8 cellular contexts compared by ENCODE assay signal in genomic region chr11:117145393-117145761, GRCh38. TPM values are rescaled to one million over a fixed set of nuclear protein-coding genes. Genes with fewer than 3 reads are reported as not detected.
A peak's percentile ranks its signal among the peaks of the same experiment; 100 is the strongest.
DNase-seq lines count a peak whose midpoint lies in the region; ATAC-seq and TF ChIP-seq lines count a peak whose summit lies in the region.

No MANE protein-coding gene starts in this region.

- H3K27ac Mint-ChIP-seq in Calu3 (ENCODE audit: unreplicated experiment), result peak overlapping the region; percentile 92

- CTCF ChIA-PET in Calu3 (lab: Charles Lee), result interaction anchor here (0.6 to 1.7 kb wide), 2 partner anchors 12 to 15 kb away, joined by 3 to 4 read pairs; no protein-coding TSS in a partner anchor

- WGBS in prostate gland, result 4% methylated on average over 5 of the region's 5 CpGs

- H3K9me3 Mint-ChIP-seq in Calu3 (ENCODE audit: low read depth, unreplicated experiment), result no peaks in the 10 kb centered on the region

- H3K27me3 ChIP-seq in HUES48 (ENCODE audit: control insufficient read depth, insufficient read depth, low read length) (no peaks in the 10 kb centered on the region), WERI-Rb-1 (ENCODE audit: insufficient read depth, low read depth, severe bottlenecking) (no peaks in the 10 kb centered on the region), foreskin keratinocyte (no peaks in the 10 kb centered on the region), prostate gland (replicated peaks; ENCODE audit: insufficient read depth) (no peaks in the 10 kb centered on the region)

- ATAC-seq in foreskin keratinocyte (peak; percentile 16), GM18873 (IDR thresholded peaks at IDR 0.05; ENCODE audit: low FRiP score, unreplicated experiment) (no peak)

- H3K36me3 ChIP-seq in HUES48 (ENCODE audit: control insufficient read depth, insufficient read depth, low read length) (peaks cover 36% of the 10 kb centered on the region), WERI-Rb-1 (peaks cover 32% of the 10 kb centered on the region), prostate gland (no peaks in the 10 kb centered on the region)

- H3K4me1 Mint-ChIP-seq in Calu3 (ENCODE audit: low read depth, unreplicated experiment), result no peaks in the 10 kb centered on the region

- intact Hi-C loops in Calu3 (cut with micrococcal nuclease; ENCODE audit: unreplicated experiment) (no loop called here), prostate gland (cut with DNase I) (no loop called here)

- TF ChIP-seq CTCF in Calu3 (IDR thresholded peaks at IDR 0.05; ENCODE audit: unreplicated experiment) (no peak), WERI-Rb-1 (IDR thresholded peaks at IDR 0.05; ENCODE audit: low read depth, low read length) (no peak), foreskin keratinocyte (conservative IDR thresholded peaks at IDR 0.05) (peak; percentile 44), prostate gland (IDR thresholded peaks at IDR 0.05) (peak in 1 of 4 experiments; percentile 21)

- H3K9ac ChIP-seq in HUES48 (ENCODE audit: low read depth, low read length), result peak overlapping the region; percentile 77

- H3K27ac ChIP-seq in HUES48 (ENCODE audit: low read depth, low read length) (peak overlapping the region; percentile 95), WERI-Rb-1 (peak overlapping the region; percentile 94), foreskin keratinocyte (peak overlapping the region; percentile 57), prostate gland (peak overlapping the region; percentile 86 to 97)

- H3K4me3 Mint-ChIP-seq in Calu3 (ENCODE audit: low read depth, unreplicated experiment), result peak overlapping the region; percentile 90

- peaks cover 10% of the 10 kb centered on the region for H3K4me1 ChIP-seq in HUES48 (ENCODE audit: control insufficient read depth, insufficient read depth, low read length)
- H3K4me1 ChIP-seq in foreskin keratinocyte, result peaks cover 16% of the 10 kb centered on the region
- H3K4me1 ChIP-seq in prostate gland (replicated peaks), result no peaks in the 10 kb centered on the region

- peaks cover 47% of the 10 kb centered on the region for H3K36me3 Mint-ChIP-seq in Calu3 (ENCODE audit: insufficient read depth, unreplicated experiment)

- H3K27me3 Mint-ChIP-seq in Calu3 (ENCODE audit: unreplicated experiment), result no peaks in the 10 kb centered on the region

- H3K4me3 ChIP-seq in HUES48 (ENCODE audit: low read depth, low read length), result peak overlapping the region; percentile 85
- H3K4me3 ChIP-seq in WERI-Rb-1 (ENCODE audit: low read depth, low read length), result peak overlapping the region; percentile 95
- H3K4me3 ChIP-seq in prostate gland, result peak overlapping the region; percentile 94 to 95

- TF ChIP-seq POLR2A in prostate gland (IDR thresholded peaks at IDR 0.05), result no peak

- H3K9me3 ChIP-seq in HUES48 (ENCODE audit: control insufficient read depth, insufficient read depth, low read length), result no peaks in the 10 kb centered on the region
- H3K9me3 ChIP-seq in WERI-Rb-1 (ENCODE audit: severe bottlenecking), result no peaks in the 10 kb centered on the region
- no peaks in the 10 kb centered on the region for H3K9me3 ChIP-seq in prostate gland

- BruUV-seq in Calu3 (replicated peaks; lab: Mats Ljungman, UMichigan), result TSS peak; percentile 47

- DNase-seq in Calu3, result no peak
- peak; percentile 40 for DNase-seq in WERI-Rb-1
- DNase-seq in foreskin keratinocyte, result peak in 1 of 2 donors; percentile 36
- peak; percentile 39 for DNase-seq in prostate gland (ENCODE audit: low spot score)
- DNase-seq in NCI-H187 (lab: John Stamatoyannopoulos, UW), result no peak
- DNase-seq in SIG-M5 (lab: John Stamatoyannopoulos, UW), result no peak

RNA-seq across cellular contexts. Expression of gene PAFAH1B2, which starts 1.3 kb away (rescaled TPM):
- total RNA-seq in Calu3 (2022) (66.7 and 74.5 TPM in 2 replicates), foreskin keratinocyte (107 and 113 TPM in 2 replicates), prostate gland (100 to 1,000 TPM in 1 of 2 donors, 10 to 100 TPM in 1; 72.5 to 126 TPM)
- polyA plus RNA-seq in foreskin keratinocyte, result 41.2 and 42.8 TPM in 2 replicates

RNA-seq across cellular contexts. Expression of gene SIDT2, which starts 33.2 kb away (rescaled TPM):
- total RNA-seq in Calu3 (2022), result 12.2 and 15.4 TPM in 2 replicates
- total RNA-seq in foreskin keratinocyte, result 8.3 and 10.5 TPM in 2 replicates
- 8.1 and 8.3 TPM in 2 replicates for polyA plus RNA-seq in foreskin keratinocyte
- total RNA-seq in prostate gland, result 100 to 1,000 TPM in 1 of 2 donors, 10 to 100 TPM in 1; 69.5 to 144 TPM

RNA-seq across cellular contexts. Expression of gene SIK3, which starts 47.1 kb away (rescaled TPM):
- total RNA-seq in Calu3 (2022) (17.4 and 20.6 TPM in 2 replicates), foreskin keratinocyte (16.4 and 17.2 TPM in 2 replicates), prostate gland (10 to 100 TPM; 26.2 to 77.6 TPM)
- 5.9 and 6.8 TPM in 2 replicates for polyA plus RNA-seq in foreskin keratinocyte

RNA-seq across cellular contexts. Expression of gene TAGLN, which starts 53.8 kb away (rescaled TPM):
- total RNA-seq in Calu3 (2022) (4.6 and 6.6 TPM in 2 replicates), foreskin keratinocyte (12.3 and 12.7 TPM in 2 replicates), prostate gland (1,000 to 10,000 TPM; 2,153 to 2,440 TPM)
- polyA plus RNA-seq in foreskin keratinocyte, result 16.2 and 19.0 TPM in 2 replicates

Comparison
In these comparisons a context has a peak if more than half of its experiments do, and no peak if none do; other contexts are left out.
1. DNase-seq: peak in WERI-Rb-1 (single experiment) and prostate gland (single experiment); none in Calu3 (single experiment), NCI-H187 (0 of 2) and SIG-M5 (single experiment).
2. Peak in every context shown above with its lines, with median percentiles within 50 percentile points of each other: H3K27ac ChIP-seq and H3K4me3 ChIP-seq.